ENCODE assay signal across 36 cellular contexts in the genomic region with DNA sequence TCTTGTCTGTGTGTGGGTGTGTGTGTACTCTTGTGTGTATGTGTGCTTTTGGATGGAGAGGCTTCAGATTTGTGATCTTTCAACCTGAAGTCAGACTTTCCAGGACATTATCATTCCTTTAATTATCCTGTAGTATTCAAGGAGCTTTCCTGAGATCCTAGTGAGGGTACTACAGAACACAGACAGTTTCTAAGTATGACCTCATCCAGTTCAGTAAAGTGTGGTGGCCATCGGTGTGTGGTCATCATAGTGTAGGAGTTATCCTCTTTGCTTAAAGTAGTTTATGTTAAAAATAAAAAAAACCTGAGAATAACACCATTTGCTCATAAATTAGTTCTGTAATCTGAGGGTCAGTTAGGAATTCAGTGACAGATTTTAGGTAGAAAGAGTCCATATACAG.
"Had no signal": no experiment of that assay in that cellular context is flagged by ENCODE, and none has a peak within 500 bp of the region (broad histone marks: within the 10 kb centered on the region; RNA-seq: fewer than 3 reads in every experiment).

No MANE protein-coding gene starts in this region.

- DNase-seq: activated B cell treated with CpG ODN at 0.5 μM for 24 hours; activated CD4-positive, alpha-beta memory T cell treated with anti-CD3 and anti-CD28 coated beads, Interleukin-2, amount 10 ng/mL, durations not matched to agents 7 days and 5 days; activated CD4-positive, alpha-beta T cell treated with anti-CD3 and anti-CD28 coated beads, Interleukin-2, amount 10 ng/mL, durations not matched to agents 7 days and 5 days; activated CD4-positive, alpha-beta T cell treated with anti-CD3 and anti-CD28 coated beads, Interleukin-2, amount 50 U/mL, for 4 hours; activated CD8-positive, alpha-beta memory T cell treated with anti-CD3 and anti-CD28 coated beads, Interleukin-2, amount 50 U/mL, for 48 hours; activated effector memory CD4-positive, alpha-beta T cell treated with Interleukin-2 at 50 U/mL for 16 hours; activated gamma-delta T cell treated with Interleukin-2 at 50 U/mL for 16 hours; activated naive CD4-positive, alpha-beta T cell treated with Interleukin-2 at 50 U/mL for 16 hours; activated naive CD8-positive, alpha-beta T cell treated with anti-CD3 and anti-CD28 coated beads for 36 hours; activated naive CD8-positive, alpha-beta T cell treated with anti-CD3 and anti-CD28 coated beads, Interleukin-2, amount 50 U/mL, for 24 hours; activated T-cell treated with anti-CD3 and anti-CD28 coated beads for 4 hours; activated T-cell treated with anti-CD3 and anti-CD28 coated beads, Interleukin-2, amount 50 U/mL, for 24 hours; activated T-cell treated with anti-CD3 and anti-CD28 coated beads, Interleukin-2, amount 50 U/mL, for 72 hours; adrenal gland; amygdala; aorta; body of pancreas; caudate nucleus; cortex of kidney; dermis blood vessel endothelial cell; effector CD4-positive, alpha-beta T cell; effector memory CD8-positive, alpha-beta T cell; erythroblast; foreskin keratinocyte; gastrocnemius medialis; glutamatergic neuron; heart left ventricle; T-helper 1 cell; T-helper 17 cell; T1000; WERI-Rb-1 had no signal

- H3K4me3 Mint-ChIP-seq: activated B cell treated with CpG ODN at 0.5 μM for 24 hours; activated CD4-positive, alpha-beta memory T cell treated with anti-CD3 and anti-CD28 coated beads, Interleukin-2, amount 10 ng/mL, durations not matched to agents 7 days and 5 days; activated CD4-positive, alpha-beta T cell treated with anti-CD3 and anti-CD28 coated beads, Interleukin-2, amount 10 ng/mL, durations not matched to agents 7 days and 5 days; activated naive CD4-positive, alpha-beta T cell treated with anti-CD3 and anti-CD28 coated beads, Interleukin-2, amount 50 U/mL, for 24 hours; activated naive CD8-positive, alpha-beta T cell treated with anti-CD3 and anti-CD28 coated beads for 36 hours; activated naive CD8-positive, alpha-beta T cell treated with anti-CD3 and anti-CD28 coated beads, Interleukin-2, amount 50 U/mL, for 24 hours; activated T-cell treated with anti-CD3 and anti-CD28 coated beads, Interleukin-2, amount 50 U/mL, for 24 hours; activated T-cell treated with anti-CD3 and anti-CD28 coated beads, Interleukin-2, amount 50 U/mL, for 72 hours; effector memory CD8-positive, alpha-beta T cell; T-helper 17 cell; T-helper 2 cell treated with Interferon-gamma antibody and Interleukin-4, amounts not matched to agents 5 μg/mL and 100 μg/mL, for 36 hours had no signal

- H3K4me1 Mint-ChIP-seq: activated B cell treated with CpG ODN at 0.5 μM for 24 hours; activated CD4-positive, alpha-beta memory T cell treated with anti-CD3 and anti-CD28 coated beads, Interleukin-2, amount 10 ng/mL, durations not matched to agents 7 days and 5 days; activated CD4-positive, alpha-beta T cell treated with anti-CD3 and anti-CD28 coated beads, Interleukin-2, amount 10 ng/mL, durations not matched to agents 7 days and 5 days; activated naive CD4-positive, alpha-beta T cell treated with anti-CD3 and anti-CD28 coated beads, Interleukin-2, amount 50 U/mL, for 24 hours; activated naive CD8-positive, alpha-beta T cell treated with anti-CD3 and anti-CD28 coated beads for 36 hours; activated naive CD8-positive, alpha-beta T cell treated with anti-CD3 and anti-CD28 coated beads, Interleukin-2, amount 50 U/mL, for 24 hours; T-helper 17 cell had no signal

- H3K36me3 Mint-ChIP-seq: activated naive CD8-positive, alpha-beta T cell treated with anti-CD3 and anti-CD28 coated beads for 36 hours had no signal

- H3K27me3 Mint-ChIP-seq: activated B cell treated with CpG ODN at 0.5 μM for 24 hours; activated naive CD8-positive, alpha-beta T cell treated with anti-CD3 and anti-CD28 coated beads, Interleukin-2, amount 50 U/mL, for 24 hours; effector memory CD8-positive, alpha-beta T cell had no signal

- H3K27ac ChIP-seq: adrenal gland, body of pancreas, esophagus muscularis mucosa, foreskin keratinocyte, gastrocnemius medialis, heart left ventricle, WERI-Rb-1 had no signal

- H3K36me3 ChIP-seq: adrenal gland, esophagus muscularis mucosa, gastrocnemius medialis, heart left ventricle, WERI-Rb-1 had no signal

- FAIRE-seq: colon had no signal

- H3K27me3 ChIP-seq: adrenal gland, body of pancreas, esophagus muscularis mucosa, foreskin keratinocyte, gastrocnemius medialis, heart left ventricle had no signal

- H3K27ac Mint-ChIP-seq: activated B cell treated with CpG ODN at 0.5 μM for 24 hours; activated CD4-positive, alpha-beta memory T cell treated with anti-CD3 and anti-CD28 coated beads, Interleukin-2, amount 10 ng/mL, durations not matched to agents 7 days and 5 days; activated CD4-positive, alpha-beta T cell treated with anti-CD3 and anti-CD28 coated beads, Interleukin-2, amount 10 ng/mL, durations not matched to agents 7 days and 5 days; activated naive CD4-positive, alpha-beta T cell treated with anti-CD3 and anti-CD28 coated beads, Interleukin-2, amount 50 U/mL, for 24 hours; activated naive CD8-positive, alpha-beta T cell treated with anti-CD3 and anti-CD28 coated beads for 36 hours; activated naive CD8-positive, alpha-beta T cell treated with anti-CD3 and anti-CD28 coated beads, Interleukin-2, amount 50 U/mL, for 24 hours; activated T-cell treated with anti-CD3 and anti-CD28 coated beads, Interleukin-2, amount 50 U/mL, for 24 hours; activated T-cell treated with anti-CD3 and anti-CD28 coated beads, Interleukin-2, amount 50 U/mL, for 72 hours; effector memory CD8-positive, alpha-beta T cell; T-helper 17 cell; T-helper 2 cell treated with Interferon-gamma antibody and Interleukin-4, amounts not matched to agents 5 μg/mL and 100 μg/mL, for 36 hours had no signal

- H3K4me3 ChIP-seq: adrenal gland, body of pancreas, esophagus muscularis mucosa, gastrocnemius medialis, heart left ventricle had no signal

- H3K4me1 ChIP-seq: adrenal gland, body of pancreas, esophagus muscularis mucosa, foreskin keratinocyte, gastrocnemius medialis, heart left ventricle had no signal

- ATAC-seq: activated CD4-positive, CD25-positive, alpha-beta regulatory T cell treated with anti-CD3 and anti-CD28 coated beads, Interleukin-2, amount 50 U/mL, for 24 hours; activated naive CD8-positive, alpha-beta T cell treated with anti-CD3 and anti-CD28 coated beads, Interleukin-2, amount 50 U/mL, for 24 hours; activated T-cell treated with anti-CD3 and anti-CD28 coated beads, Interleukin-2, amount 50 U/mL, for 72 hours; body of pancreas; effector memory CD8-positive, alpha-beta T cell; foreskin keratinocyte; gastrocnemius medialis; heart left ventricle; T-helper 17 cell had no signal
